11 cellular contexts compared by ENCODE assay signal in genomic region chr14:54674342-54674741, GRCh38.
DNase-seq lines count a peak whose midpoint lies in the region; ATAC-seq and TF ChIP-seq lines count a peak whose summit lies in the region.
"Had no signal": no experiment of that assay in that cellular context is flagged by ENCODE, and none has a peak within 500 bp of the region (broad histone marks: within the 10 kb centered on the region; RNA-seq: fewer than 3 reads in every experiment).

No MANE protein-coding gene starts in this region.

- ATAC-seq in GM18909 (IDR thresholded peaks at IDR 0.05; ENCODE audit: poor library complexity, unreplicated experiment) (peak; percentile 88), RWPE2 (ENCODE audit: low read depth) (no peak), omental fat pad (ENCODE audit: low FRiP score) (no peak)
- ATAC-seq: body of pancreas; naive thymus-derived CD8-positive, alpha-beta T cell had no signal

- no peak overlapping the region for H2BK20ac ChIP-seq in H9 (ENCODE audit: low read depth, low read length, poor library complexity, severe bottlenecking)

- H3K27me3 ChIP-seq in H9 (ENCODE audit: insufficient read depth, low read length) (no peaks in the 10 kb centered on the region), RWPE2 (ENCODE audit: insufficient read depth, poor library complexity, severe bottlenecking) (no peaks in the 10 kb centered on the region), sigmoid colon (no peaks in the 10 kb centered on the region)
- H3K27me3 ChIP-seq: body of pancreas had no signal

- no peaks in the 10 kb centered on the region for H3K36me3 Mint-ChIP-seq in H9 (ENCODE audit: insufficient read depth in 1 of 3, low read depth in 3 of 3)
- H3K36me3 Mint-ChIP-seq: naive thymus-derived CD8-positive, alpha-beta T cell had no signal

- H2BK5ac ChIP-seq in H9 (ENCODE audit: insufficient read length, low read length) = no peak overlapping the region

- no peak for TF ChIP-seq EP300 in sigmoid colon (IDR thresholded peaks at IDR 0.05)

- H4K5ac ChIP-seq in H9 (ENCODE audit: insufficient read length, low read depth, low read length) = no peak overlapping the region

- no peak overlapping the region for H3K4me3 Mint-ChIP-seq in H9
- H3K4me3 Mint-ChIP-seq: naive thymus-derived CD8-positive, alpha-beta T cell had no signal

- H3K23ac ChIP-seq in H9 (ENCODE audit: insufficient read length, low read depth, low read length) = no peak overlapping the region

- no peak overlapping the region for H3K9ac ChIP-seq in H9 (ENCODE audit: extremely low read depth, insufficient read length, low read length)

- TF ChIP-seq CTCF in H9 (conservative IDR thresholded peaks at IDR 0.05) (no peak), RWPE2 (IDR thresholded peaks at IDR 0.05; ENCODE audit: poor library complexity, severe bottlenecking) (no peak), sigmoid colon (IDR thresholded peaks at IDR 0.05) (no peak), omental fat pad (IDR thresholded peaks at IDR 0.05) (no peak)

- H3T11ph ChIP-seq in H9 (ENCODE audit: low read length) = no peak overlapping the region

- H3K79me1 ChIP-seq in H9 (ENCODE audit: insufficient read depth, low read depth, low read length, poor library complexity, severe bottlenecking) = no peaks in the 10 kb centered on the region

- no peak overlapping the region for H2BK12ac ChIP-seq in H9 (ENCODE audit: insufficient read length, low read depth, low read length)

- peaks cover 65 to 77% of the 10 kb centered on the region in 2 experiments for H3K4me1 Mint-ChIP-seq in H9

- intact Hi-C loops in sigmoid colon (cut with DNase I) = no loop called here

- peak overlapping the region in 2 of 3 experiments; percentile 74 to 78; a peak in 3 of 7 replicates for H3K27ac Mint-ChIP-seq in H9

- no peak overlapping the region for H3K4me3 ChIP-seq in RWPE2 (ENCODE audit: severe bottlenecking)
- H3K4me3 ChIP-seq in sigmoid colon = no peak overlapping the region
- H3K4me3 ChIP-seq: body of pancreas had no signal

- no peak for TF ChIP-seq POLR2A in sigmoid colon (IDR thresholded peaks at IDR 0.05)

- WGBS in H9 (ENCODE audit: extremely low coverage, insufficient read length, low lambda C conversion rate) = no CpG with 5 or more reads among the region's 2 CpGs
- WGBS in sigmoid colon, 2 donors = 48 to 53% methylated on average over 2 of the region's 2 CpGs

- H2AK5ac ChIP-seq in H9 (ENCODE audit: insufficient read length, low read length) = no peak overlapping the region

- H3K27me3 Mint-ChIP-seq in H9 (ENCODE audit: low read depth) = no peaks in the 10 kb centered on the region

- no peaks in the 10 kb centered on the region; the same call in 1 of the 2 replicates for H3K79me2 ChIP-seq in H9 (ENCODE audit: insufficient read depth, low read length)

- no peak overlapping the region for H3K18ac ChIP-seq in H9 (ENCODE audit: insufficient read length, low read depth, low read length)

- H3K4me1 ChIP-seq in H9 (ENCODE audit: insufficient read depth, low read length) = peaks cover 19% of the 10 kb centered on the region
- H3K4me1 ChIP-seq in RWPE2 (ENCODE audit: insufficient read depth, poor library complexity, severe bottlenecking) = peaks cover 49% of the 10 kb centered on the region
- peaks cover 0 to 96% (median 93%) of the 10 kb centered on the region in 4 donors for H3K4me1 ChIP-seq in sigmoid colon
- H3K4me1 ChIP-seq: body of pancreas had no signal

- H3K14ac ChIP-seq in H9 (ENCODE audit: insufficient read depth, low read length) = no peak overlapping the region

- no peak overlapping the region for H4K8ac ChIP-seq in H9 (replicated peaks; ENCODE audit: insufficient read length, low read depth, low read length)

- H3K36me3 ChIP-seq in RWPE2 (ENCODE audit: low read depth) (peaks cover 6% of the 10 kb centered on the region; the same call in 1 of the 2 replicates), sigmoid colon (no peaks in the 10 kb centered on the region)

- no peak overlapping the region for H3K4ac ChIP-seq in H9 (ENCODE audit: low read depth, low read length)

- no peaks in the 10 kb centered on the region for H3K23me2 ChIP-seq in H9 (ENCODE audit: insufficient read length, low read depth, low read length, poor library complexity, severe bottlenecking)

- no peak overlapping the region for H2BK120ac ChIP-seq in H9 (ENCODE audit: low read depth, low read length, poor library complexity, severe bottlenecking)

- H3K9me3 Mint-ChIP-seq in H9 = no peaks in the 10 kb centered on the region
- H3K9me3 Mint-ChIP-seq: naive thymus-derived CD8-positive, alpha-beta T cell had no signal

- no peak overlapping the region for H3K56ac ChIP-seq in H9 (ENCODE audit: insufficient read length, low read depth, low read length)

- H2AFZ ChIP-seq in H9 (ENCODE audit: low read length) = no peak overlapping the region

- H4K91ac ChIP-seq in H9 (ENCODE audit: insufficient read length, low read depth, low read length) = no peak overlapping the region

- H3K9me3 ChIP-seq in H9 (ENCODE audit: control insufficient read depth, low read depth, low read length) (no peaks in the 10 kb centered on the region), RWPE2 (ENCODE audit: severe bottlenecking) (no peaks in the 10 kb centered on the region), sigmoid colon (no peaks in the 10 kb centered on the region)
- H3K9me3 ChIP-seq: body of pancreas had no signal

- H4K20me1 ChIP-seq in H9 (ENCODE audit: control insufficient read depth, insufficient read depth, insufficient read length) = no peaks in the 10 kb centered on the region

- no peak overlapping the region for H2BK15ac ChIP-seq in H9 (ENCODE audit: low read depth, low read length)

- no peak for DNase-seq in H9
- no peak for DNase-seq in RWPE2 (ENCODE audit: low spot score)
- DNase-seq in sigmoid colon = no peak
- no peak for DNase-seq in NCI-H1694 treated with DMSO at 0.1 percent for 48 hours (lab: John Stamatoyannopoulos, UW)
- DNase-seq in omental fat pad (ENCODE audit: low spot score) = no peak
- DNase-seq in globus pallidus (ENCODE audit: low spot score) = no peak
- DNase-seq: body of pancreas; naive thymus-derived CD8-positive, alpha-beta T cell; NCI-H446 treated with DMSO at 0.1 percent for 48 hours had no signal

- peak overlapping the region; percentile 25 for H3K27ac ChIP-seq in H9 (ENCODE audit: insufficient read length, low read depth, low read length)
- peak overlapping the region; percentile 97 for H3K27ac ChIP-seq in RWPE2 (ENCODE audit: poor library complexity, severe bottlenecking)
- peak overlapping the region; percentile 81 to 95 (median 88) for H3K27ac ChIP-seq in sigmoid colon
- H3K27ac ChIP-seq: body of pancreas, epithelial cell of prostate had no signal

- H3K4me2 ChIP-seq in H9 (ENCODE audit: insufficient read depth, insufficient read length, low read length) = no peak overlapping the region

Comparison
In these comparisons a context has a peak if more than half of its experiments do, and no peak if none do; other contexts are left out.
1. H3K27ac ChIP-seq: peak in every context shown above with its lines; median percentile 97 in RWPE2; 88 in sigmoid colon; 25 in H9.